In the genomic region with DNA sequence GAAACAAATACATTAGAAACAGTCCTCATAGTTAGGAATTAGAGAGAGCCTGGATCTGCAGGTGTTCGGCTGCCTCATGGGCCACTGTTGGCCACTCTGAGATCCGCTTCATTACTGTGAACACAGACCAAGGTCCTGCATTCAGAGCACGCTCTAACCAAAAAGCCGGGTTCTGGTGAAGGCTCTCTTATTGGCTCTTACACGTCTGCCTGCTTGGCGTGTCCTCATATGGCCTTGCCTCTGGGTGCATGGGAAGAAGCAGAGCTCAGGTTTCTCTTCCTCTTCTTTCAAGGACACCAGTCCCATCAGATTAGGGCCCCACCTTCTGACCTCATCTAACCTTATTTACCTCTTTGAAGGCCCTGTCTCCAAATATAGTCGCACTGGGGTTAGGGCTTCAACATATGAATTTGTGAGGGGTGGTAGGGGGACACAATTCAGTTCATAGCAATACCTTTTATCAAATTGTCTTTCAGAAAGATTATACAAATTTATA, we compare ENCODE assay signal across 9 cellular contexts. TPM values are rescaled to one million over a fixed set of nuclear protein-coding genes. Genes with fewer than 3 reads are reported as not detected.
DNase-seq lines count a peak whose midpoint lies in the region; ATAC-seq, FAIRE-seq and TF ChIP-seq lines count a peak whose summit lies in the region.
"Had no signal": no experiment of that assay in that cellular context is flagged by ENCODE, and none has a peak within 500 bp of the region (broad histone marks: within the 10 kb centered on the region; RNA-seq: fewer than 3 reads in every experiment).

No MANE protein-coding gene starts in this region.

- no peaks in the 10 kb centered on the region for H3K36me3 Mint-ChIP-seq in activated CD8-positive, alpha-beta memory T cell treated with anti-CD3 and anti-CD28 coated beads, Interleukin-2, amount 10 ng/mL, durations not matched to agents 7 days and 5 days

- no peak overlapping the region for H3K27ac Mint-ChIP-seq in activated CD8-positive, alpha-beta memory T cell treated with anti-CD3 and anti-CD28 coated beads, Interleukin-2, amount 10 ng/mL, durations not matched to agents 7 days and 5 days

- H3K27ac ChIP-seq in A673 (ENCODE audit: low read depth, low read length, poor library complexity, severe bottlenecking): peak overlapping the region; percentile 73

- no peak for TF ChIP-seq CTCF in A673 (conservative IDR thresholded peaks at IDR 0.05; ENCODE audit: low read depth, low read length)

- intact Hi-C loops in A673 (cut with micrococcal nuclease; ENCODE audit: unreplicated experiment): no loop called here

- H3K9me3 Mint-ChIP-seq in activated CD8-positive, alpha-beta memory T cell treated with anti-CD3 and anti-CD28 coated beads, Interleukin-2, amount 10 ng/mL, durations not matched to agents 7 days and 5 days (ENCODE audit: low read depth): no peaks in the 10 kb centered on the region

- H3K4me3 ChIP-seq in A673 (ENCODE audit: low read depth, low read length, poor library complexity, severe bottlenecking): no peak overlapping the region

- H3K4me1 ChIP-seq in A673 (ENCODE audit: insufficient read depth, low read length, poor library complexity, severe bottlenecking): peaks cover 58% of the 10 kb centered on the region

- FAIRE-seq in GM19239 (lab: Jason Lieb, UNC): peak; percentile 93
- no peak for FAIRE-seq in RCC 7860 (lab: Jason Lieb, UNC)
- FAIRE-seq: islet of Langerhans had no signal

- peaks cover 3% of the 10 kb centered on the region for H3K4me1 Mint-ChIP-seq in activated CD8-positive, alpha-beta memory T cell treated with anti-CD3 and anti-CD28 coated beads, Interleukin-2, amount 10 ng/mL, durations not matched to agents 7 days and 5 days

- CTCF ChIA-PET in A673 (lab: Charles Lee): no interaction called here
- CTCF ChIA-PET in activated CD8-positive, alpha-beta memory T cell treated with anti-CD3 and anti-CD28 coated beads, Interleukin-2, amount 10 ng/mL, durations not matched to agents 7 days and 5 days (lab: Charles Lee): no interaction called here

- H3K36me3 ChIP-seq in A673 (ENCODE audit: insufficient read depth, low read length, poor library complexity, severe bottlenecking): no peaks in the 10 kb centered on the region

- DNase-seq in A673 (ENCODE audit: low spot score) (no peak), GM19239 (ENCODE audit: insufficient read length, low spot score) (peak; percentile 41), NOMO-1 (lab: John Stamatoyannopoulos, UW; ENCODE audit: unreplicated experiment in 2 of 2) (peak; percentile 93 to 98), inferior parietal cortex (ENCODE audit: extremely low spot score) (peak; percentile 25), dedifferentiated amniotic fluid mesenchymal stem cell (ENCODE audit: extremely low spot score) (no peak), RCC 7860 (ENCODE audit: low spot score) (no peak)
- no peak for DNase-seq in activated CD8-positive, alpha-beta memory T cell treated with anti-CD3 and anti-CD28 coated beads, Interleukin-2, amount 10 ng/mL, durations not matched to agents 7 days and 5 days

- no peaks in the 10 kb centered on the region for H3K9me3 ChIP-seq in A673 (ENCODE audit: low read depth, low read length, poor library complexity, severe bottlenecking)

- no peaks in the 10 kb centered on the region for H3K27me3 ChIP-seq in A673 (replicated peaks; ENCODE audit: insufficient read depth, low read depth, low read length, poor library complexity)

- ATAC-seq in HG03066 (IDR thresholded peaks at IDR 0.05; ENCODE audit: low read depth, unreplicated experiment): peak; percentile 99
- ATAC-seq in activated CD8-positive, alpha-beta memory T cell treated with anti-CD3 and anti-CD28 coated beads, Interleukin-2, amount 10 ng/mL, durations not matched to agents 7 days and 5 days: no peak

- POLR2A ChIA-PET in A673 (lab: Charles Lee; ENCODE audit: low non-redundant PET): interaction anchor here (0.6 kb wide), 1 partner anchor 38 kb away, joined by 4 read pairs; no protein-coding TSS in a partner anchor

- H3K27me3 Mint-ChIP-seq in activated CD8-positive, alpha-beta memory T cell treated with anti-CD3 and anti-CD28 coated beads, Interleukin-2, amount 10 ng/mL, durations not matched to agents 7 days and 5 days: no peaks in the 10 kb centered on the region

- H3K4me3 Mint-ChIP-seq in activated CD8-positive, alpha-beta memory T cell treated with anti-CD3 and anti-CD28 coated beads, Interleukin-2, amount 10 ng/mL, durations not matched to agents 7 days and 5 days: no peak overlapping the region

- BruUV-seq in A673 (replicated peaks; lab: Mats Ljungman, UMichigan): no TSS peak

RNA-seq across cellular contexts. Expression of gene ELF2, which starts 37.1 kb away (rescaled TPM):
- 42.4 and 46.1 TPM in 2 replicates for total RNA-seq in A673 (2021)
- total RNA-seq in activated CD8-positive, alpha-beta memory T cell treated with anti-CD3 and anti-CD28 coated beads, Interleukin-2, amount 10 ng/mL, durations not matched to agents 7 days and 5 days: 10 to 100 TPM; 27.3 to 39.8 TPM

Comparison
In these comparisons a context has a peak if more than half of its experiments do, and no peak if none do; other contexts are left out.
1. DNase-seq: peak in GM19239 (single experiment), NOMO-1 (2 of 2) and inferior parietal cortex (single experiment); none in A673 (single experiment), dedifferentiated amniotic fluid mesenchymal stem cell (single experiment), activated CD8-positive, alpha-beta memory T cell treated with anti-CD3 and anti-CD28 coated beads, Interleukin-2, amount 10 ng/mL, durations not matched to agents 7 days and 5 days (single experiment) and RCC 7860 (single experiment).